ENCODE assay signal across 12 cellular contexts in the genomic region with DNA sequence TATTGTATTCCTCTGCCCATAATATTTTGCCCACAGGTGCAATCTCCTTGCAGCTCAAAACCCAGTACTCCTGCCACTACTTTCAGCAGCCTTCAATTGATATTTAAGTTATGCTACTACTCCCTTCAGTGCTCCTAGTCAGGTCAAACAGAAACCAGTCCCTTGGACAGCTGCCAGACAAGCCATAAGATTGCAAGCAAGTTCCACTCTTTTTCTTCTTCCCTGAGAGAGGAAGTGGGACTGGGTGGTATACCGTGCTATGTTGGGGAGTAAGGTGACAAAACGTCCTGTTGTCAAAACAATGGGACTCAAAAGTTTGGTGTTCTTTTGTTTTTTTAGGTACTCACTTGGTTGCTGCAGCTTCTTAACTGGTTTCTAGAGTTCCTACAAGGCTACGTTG.
DNase-seq lines count a peak whose midpoint lies in the region; ATAC-seq and TF ChIP-seq lines count a peak whose summit lies in the region.
"Had no signal": no experiment of that assay in that cellular context is flagged by ENCODE, and none has a peak within 500 bp of the region (broad histone marks: within the 10 kb centered on the region; RNA-seq: fewer than 3 reads in every experiment).

No MANE protein-coding gene starts in this region.

- H3K27me3 ChIP-seq in body of pancreas = no peaks in the 10 kb centered on the region
- H3K27me3 ChIP-seq in naive thymus-derived CD4-positive, alpha-beta T cell (ENCODE audit: control insufficient read depth in 2 of 2, insufficient read depth in 2 of 2, low read length in 2 of 2) = no peaks in the 10 kb centered on the region

- WGBS in body of pancreas, 2 donors = 55 to 62% methylated on average over 3 of the region's 3 CpGs

- H3K27ac Mint-ChIP-seq in naive thymus-derived CD4-positive, alpha-beta T cell = no peak overlapping the region
- H3K27ac Mint-ChIP-seq: activated CD4-positive, alpha-beta T cell treated with anti-CD3 and anti-CD28 coated beads, Interleukin-2, amount 10 ng/mL, durations not matched to agents 7 days and 5 days had no signal

- TF ChIP-seq POLR2A in NB4 (IDR thresholded peaks at IDR 0.05; ENCODE audit: extremely low read depth, insufficient read length) (no peak), body of pancreas (IDR thresholded peaks at IDR 0.05) (no peak)

- peaks cover 0 to 9% (median 4%) of the 10 kb centered on the region in 5 donors for H3K36me3 Mint-ChIP-seq in naive thymus-derived CD4-positive, alpha-beta T cell

- peak overlapping the region in 1 of 10 donors; percentile 5 for H3K4me3 Mint-ChIP-seq in naive thymus-derived CD4-positive, alpha-beta T cell
- H3K4me3 Mint-ChIP-seq: activated CD4-positive, alpha-beta T cell treated with anti-CD3 and anti-CD28 coated beads, Interleukin-2, amount 10 ng/mL, durations not matched to agents 7 days and 5 days had no signal

- POLR2A ChIA-PET in naive thymus-derived CD4-positive, alpha-beta T cell (lab: Charles Lee) = no interaction called here

- ATAC-seq in GM18511 (IDR thresholded peaks at IDR 0.05; ENCODE audit: unreplicated experiment) (peak; percentile 43), body of pancreas (no peak), HG03521 (IDR thresholded peaks at IDR 0.05; ENCODE audit: unreplicated experiment) (no peak)
- ATAC-seq in naive thymus-derived CD4-positive, alpha-beta T cell = peak; percentile 29

- CTCF ChIA-PET in naive thymus-derived CD4-positive, alpha-beta T cell (lab: Charles Lee) = no interaction called here

- DNase-seq in NB4 (ENCODE audit: low read depth) (peak; percentile 63), body of pancreas (peak; percentile 39 to 68 (median 64)), NCI-H2029 treated with DMSO at 0.1 percent for 48 hours (lab: John Stamatoyannopoulos, UW) (no peak)
- DNase-seq in naive thymus-derived CD4-positive, alpha-beta T cell = no peak
- DNase-seq in stimulated activated CD4-positive, alpha-beta T cell treated with anti-CD3 and anti-CD28 coated beads, Interleukin-12 subunit alpha, Interleukin-12 subunit beta, amount 100 ng/mL, for 4 hours = no peak
- DNase-seq in activated naive CD4-positive, alpha-beta T cell (lab: John Stamatoyannopoulos, UW) = no peak
- DNase-seq: activated CD4-positive, alpha-beta T cell treated with anti-CD3 and anti-CD28 coated beads, Interleukin-2, amount 10 ng/mL, durations not matched to agents 7 days and 5 days; NCI-H1092 treated with DMSO at 0.1 percent for 48 hours; NCI-H526 had no signal

- intact Hi-C loops in body of pancreas (cut with DNase I) = no loop called here
- intact Hi-C loops in naive thymus-derived CD4-positive, alpha-beta T cell (cut with micrococcal nuclease) = loop anchor here in 1 of 2 donors (5.0 kb wide), 1 partner anchor 56 kb away; no protein-coding TSS in a partner anchor

- no peaks in the 10 kb centered on the region for H3K36me3 ChIP-seq in body of pancreas (replicated peaks in 1 of 2; ENCODE audit: insufficient read depth in 1 of 2, low read depth in 2 of 2)
- H3K36me3 ChIP-seq in naive thymus-derived CD4-positive, alpha-beta T cell (ENCODE audit: control insufficient read depth in 2 of 3, insufficient read depth in 3 of 3, low read length in 3 of 3) = no peaks in the 10 kb centered on the region

- peaks cover 0 to 3% (median 0%) of the 10 kb centered on the region in 7 donors for H3K4me1 Mint-ChIP-seq in naive thymus-derived CD4-positive, alpha-beta T cell
- H3K4me1 Mint-ChIP-seq: activated CD4-positive, alpha-beta T cell treated with anti-CD3 and anti-CD28 coated beads, Interleukin-2, amount 10 ng/mL, durations not matched to agents 7 days and 5 days had no signal

- peaks cover 0 to 26% (median 11%) of the 10 kb centered on the region in 11 donors for H3K9me3 Mint-ChIP-seq in naive thymus-derived CD4-positive, alpha-beta T cell
- H3K9me3 Mint-ChIP-seq: activated CD4-positive, alpha-beta T cell treated with anti-CD3 and anti-CD28 coated beads, Interleukin-2, amount 10 ng/mL, durations not matched to agents 7 days and 5 days had no signal

- TF ChIP-seq CTCF in NB4 (IDR thresholded peaks at IDR 0.05; ENCODE audit: low read depth, low read length) (no peak), body of pancreas (IDR thresholded peaks at IDR 0.05) (no peak)

- H3K27ac ChIP-seq in body of pancreas = no peak overlapping the region
- H3K27ac ChIP-seq in naive thymus-derived CD4-positive, alpha-beta T cell (ENCODE audit: low read depth, low read length) = no peak overlapping the region
- H3K27ac ChIP-seq: C4-2B had no signal

- no peaks in the 10 kb centered on the region for H3K9me3 ChIP-seq in body of pancreas
- no peaks in the 10 kb centered on the region for H3K9me3 ChIP-seq in naive thymus-derived CD4-positive, alpha-beta T cell (ENCODE audit: control insufficient read depth in 2 of 3, low read length in 3 of 3)

- peaks cover 0 to 38% (median 17%) of the 10 kb centered on the region in 5 donors for H3K27me3 Mint-ChIP-seq in naive thymus-derived CD4-positive, alpha-beta T cell

- H3K4me1 ChIP-seq in body of pancreas = peaks cover 27% of the 10 kb centered on the region
- no peaks in the 10 kb centered on the region for H3K4me1 ChIP-seq in naive thymus-derived CD4-positive, alpha-beta T cell (ENCODE audit: control insufficient read depth in 2 of 2, insufficient read depth in 2 of 2, low read length in 2 of 2)

- no peak overlapping the region for H3K4me3 ChIP-seq in NB4 (ENCODE audit: low read depth, low read length)
- H3K4me3 ChIP-seq in body of pancreas = no peak overlapping the region
- no peak overlapping the region for H3K4me3 ChIP-seq in naive thymus-derived CD4-positive, alpha-beta T cell (ENCODE audit: low read length)

Comparison
In these comparisons a context has a peak if more than half of its experiments do, and no peak if none do; other contexts are left out.
1. ATAC-seq: peak in GM18511 (single experiment) and naive thymus-derived CD4-positive, alpha-beta T cell (single experiment); none in body of pancreas (single experiment) and HG03521 (single experiment).
2. DNase-seq: peak in NB4 (single experiment) and body of pancreas (4 of 4); none in naive thymus-derived CD4-positive, alpha-beta T cell (0 of 9), NCI-H2029 treated with DMSO at 0.1 percent for 48 hours (single experiment), stimulated activated CD4-positive, alpha-beta T cell treated with anti-CD3 and anti-CD28 coated beads, Interleukin-12 subunit alpha, Interleukin-12 subunit beta, amount 100 ng/mL, for 4 hours (single experiment) and activated naive CD4-positive, alpha-beta T cell (0 of 4).